16 cellular contexts compared by ENCODE assay signal in the genomic region with DNA sequence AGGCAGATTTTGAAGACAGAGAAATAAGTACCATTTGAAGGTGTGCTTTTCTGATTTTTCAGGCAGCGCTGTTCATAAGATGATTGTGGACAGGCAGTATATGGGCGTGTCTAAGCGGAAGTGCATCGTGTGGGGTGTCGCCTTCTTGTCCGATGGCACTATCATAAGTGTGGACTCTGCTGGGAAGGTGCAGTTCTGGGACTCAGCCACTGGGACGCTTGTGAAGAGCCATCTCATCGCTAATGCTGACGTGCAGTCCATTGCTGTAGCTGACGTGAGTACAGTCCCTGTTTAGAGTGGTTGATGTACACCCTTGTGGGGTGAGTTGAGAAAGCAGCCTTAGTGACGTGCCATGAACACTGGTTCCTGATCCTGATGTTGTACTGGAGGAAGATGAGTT. TPM values are rescaled to one million over a fixed set of nuclear protein-coding genes. Genes with fewer than 3 reads are reported as not detected.
A peak's percentile ranks its signal among the peaks of the same experiment; 100 is the strongest.
DNase-seq lines count a peak whose midpoint lies in the region; ATAC-seq lines count a peak whose summit lies in the region.
"Had no signal": no experiment of that assay in that cellular context is flagged by ENCODE, and none has a peak within 500 bp of the region (broad histone marks: within the 10 kb centered on the region; RNA-seq: fewer than 3 reads in every experiment).

No MANE protein-coding gene starts in this region.

- no peak overlapping the region for H2BK5ac ChIP-seq in trophoblast cell (ENCODE audit: low read depth, low read length, poor library complexity)

- no peaks in the 10 kb centered on the region for H3K79me2 ChIP-seq in trophoblast cell (ENCODE audit: control insufficient read depth, insufficient read depth, low read length, poor library complexity)

- no peak overlapping the region for H2BK12ac ChIP-seq in trophoblast cell (ENCODE audit: low read length)

- no peak for ATAC-seq in GM18861 (IDR thresholded peaks at IDR 0.05; ENCODE audit: unreplicated experiment)
- ATAC-seq: T-cell had no signal

- H3K4me1 ChIP-seq in trophoblast cell (ENCODE audit: control insufficient read depth in 1 of 2, insufficient read depth in 2 of 2, low read length in 2 of 2), result no peaks in the 10 kb centered on the region
- H3K4me1 ChIP-seq: breast epithelium had no signal

- H4K12ac ChIP-seq in trophoblast cell (ENCODE audit: low read depth, low read length), result no peak overlapping the region

- H3K4ac ChIP-seq in trophoblast cell (ENCODE audit: low read depth, low read length), result no peak overlapping the region

- peak; percentile 30 for DNase-seq in DMS53 (lab: John Stamatoyannopoulos, UW)
- DNase-seq in DMS53 treated with DMSO at 0.1 percent for 48 hours (lab: John Stamatoyannopoulos, UW; ENCODE audit: unreplicated experiment), result no peak
- DNase-seq in NCI-H2227 (lab: John Stamatoyannopoulos, UW; ENCODE audit: unreplicated experiment), result peak; percentile 75
- peak; percentile 21 for DNase-seq in cerebellar cortex (ENCODE audit: low spot score)
- peak in 1 of 2 donors; percentile 37 for DNase-seq in trophoblast cell
- DNase-seq in NCI-H1436 (lab: John Stamatoyannopoulos, UW), result no peak
- no peak for DNase-seq in C1 segment of cervical spinal cord (lab: John Stamatoyannopoulos, UW)
- DNase-seq: 8988T; activated CD4-positive, alpha-beta T cell treated with anti-CD3 and anti-CD28 coated beads, Interleukin-2, amount 50 U/mL, for 1 hour; IMR-90; NCI-H1694 treated with DMSO at 0.1 percent for 48 hours; T-cell had no signal

- H2AK5ac ChIP-seq in trophoblast cell (ENCODE audit: low read length), result no peak overlapping the region

- peaks cover 27 to 40% of the 10 kb centered on the region in 2 experiments for H3K36me3 ChIP-seq in trophoblast cell (ENCODE audit: control insufficient read depth in 1 of 2, insufficient read depth in 2 of 2, low read length in 2 of 2)

- H3K23ac ChIP-seq in trophoblast cell (ENCODE audit: low read length), result peak overlapping the region; percentile 97

- no peak overlapping the region for H3K4me3 ChIP-seq in trophoblast cell (ENCODE audit: low read depth, low read length)
- H3K4me3 ChIP-seq: breast epithelium, thoracic aorta had no signal

- H3K27me3 ChIP-seq in trophoblast cell (ENCODE audit: insufficient read depth, low read length), result no peaks in the 10 kb centered on the region
- H3K27me3 ChIP-seq: breast epithelium had no signal

- H3K27ac ChIP-seq in trophoblast cell (ENCODE audit: low read depth, low read length), result no peak overlapping the region
- H3K27ac ChIP-seq: breast epithelium, epithelial cell of prostate, thoracic aorta had no signal

- no CpG with 5 or more reads among the region's 11 CpGs for WGBS in trophoblast cell (ENCODE audit: extremely low coverage, insufficient coverage, insufficient read length)

- H2AFZ ChIP-seq in trophoblast cell (ENCODE audit: insufficient read depth, low read length, poor library complexity), result no peak overlapping the region

- no peak overlapping the region for H4K8ac ChIP-seq in trophoblast cell (ENCODE audit: low read depth, low read length)

- no peaks in the 10 kb centered on the region for H3K9me3 ChIP-seq in trophoblast cell (ENCODE audit: insufficient read depth, low read depth, low read length)
- H3K9me3 ChIP-seq: breast epithelium, thoracic aorta had no signal

- H3K4me2 ChIP-seq in trophoblast cell (ENCODE audit: low read length), result no peak overlapping the region

- H2BK120ac ChIP-seq in trophoblast cell (ENCODE audit: insufficient read depth, low read length, poor library complexity), result no peak overlapping the region

- no peak overlapping the region for H4K91ac ChIP-seq in trophoblast cell (ENCODE audit: low read depth, low read length)

- H3K14ac ChIP-seq in trophoblast cell (ENCODE audit: low read length), result no peak overlapping the region

- no peak overlapping the region for H3K9ac ChIP-seq in trophoblast cell (ENCODE audit: low read length)

- no peak overlapping the region for H3K18ac ChIP-seq in trophoblast cell (ENCODE audit: low read length)

- H3K79me1 ChIP-seq in trophoblast cell (ENCODE audit: low read length), result no peaks in the 10 kb centered on the region

RNA-seq across cellular contexts. Expression of a gene that starts 10.7 kb away (rescaled TPM):
- polyA plus RNA-seq in trophoblast cell (2013), result 30.0 and 32.5 TPM in 2 replicates

RNA-seq across cellular contexts. Expression of a gene that starts 10.7 kb away (rescaled TPM):
- 99.6 and 102 TPM in 2 replicates for polyA plus RNA-seq in trophoblast cell (2013)

RNA-seq across cellular contexts. Expression of a gene that starts 37.7 kb away (rescaled TPM):
- polyA plus RNA-seq in trophoblast cell (2013), result 0.31 and 0.49 TPM in 2 replicates

RNA-seq across cellular contexts. Expression of a gene that starts 43.8 kb away (rescaled TPM):
- 5.3 TPM in 2 replicates for polyA plus RNA-seq in trophoblast cell (2013)

Comparison
In these comparisons a context has a peak if more than half of its experiments do, and no peak if none do; other contexts are left out.
1. DNase-seq: peak in DMS53 (single experiment), NCI-H2227 (single experiment) and cerebellar cortex (single experiment); none in DMS53 treated with DMSO at 0.1 percent for 48 hours (single experiment), NCI-H1436 (single experiment) and C1 segment of cervical spinal cord (0 of 14).